In the genomic region with DNA sequence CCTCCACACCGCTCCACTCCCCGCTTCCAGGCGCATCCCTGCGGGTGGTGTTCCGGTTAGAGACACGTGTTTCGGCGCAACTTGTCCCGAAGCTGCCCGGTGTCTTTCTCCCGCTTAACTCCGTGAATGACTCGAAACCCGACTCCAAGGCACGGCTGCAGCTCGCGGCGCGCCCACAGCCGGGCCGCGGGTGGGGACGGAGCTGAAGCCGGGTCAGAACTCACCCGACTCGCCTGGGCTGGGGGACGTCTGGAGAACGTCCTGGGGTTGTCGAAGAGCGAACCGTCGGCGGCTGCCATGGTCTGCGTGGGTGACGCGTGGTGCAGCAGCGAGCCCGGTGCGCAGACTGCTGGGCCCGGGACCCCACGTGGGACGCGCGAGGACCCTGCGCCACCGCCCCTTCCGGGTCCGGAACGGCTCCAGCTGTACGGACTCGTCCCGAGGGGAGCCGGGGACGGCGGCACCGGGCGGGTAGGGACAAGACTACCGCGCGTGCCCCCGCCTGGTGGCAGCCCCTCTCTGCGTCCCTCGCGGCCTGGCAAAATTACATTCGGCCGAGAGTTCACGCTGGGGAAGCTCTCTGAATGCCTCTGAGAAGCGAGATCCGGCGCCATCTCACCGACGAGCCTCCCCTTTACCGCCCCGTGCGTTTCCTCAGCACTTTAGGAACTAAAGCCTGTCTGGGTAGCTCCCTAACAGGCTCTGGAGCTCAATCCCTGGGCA, we compare ENCODE assay signal across 8 cellular contexts. TPM values are rescaled to one million over a fixed set of nuclear protein-coding genes. Genes with fewer than 3 reads are reported as not detected.
DNase-seq lines count a peak whose midpoint lies in the region; ATAC-seq and TF ChIP-seq lines count a peak whose summit lies in the region.

A gene (minus strand): TSS at position 348 of the 723 bp plus-strand sequence. CDS start 49 bp downstream, at position 299.

- 0 to 2% (median 0%) methylated on average over 35 to 75 of the region's 75 CpGs for WGBS in spleen, 5 donors

- peaks cover 16 to 65% (median 46%) of the 10 kb centered on the region in 6 donors for H3K4me1 ChIP-seq in spleen

- H3K4me3 ChIP-seq in cardiac fibroblast (replicated peaks in 1 of 2; ENCODE audit: low read depth in 2 of 2, low read length in 2 of 2) (peak within 1 kb of the TSS; percentile 95 to 96), spleen (peak within 1 kb of the TSS; percentile 95 to 100 (median 99))

- no peaks in the 10 kb centered on the region for H3K27me3 ChIP-seq in spleen (replicated peaks in 1 of 7)

- peak within 1 kb of the TSS; percentile 92 to 98 (median 94) for H3K27ac ChIP-seq in spleen

- TF ChIP-seq POLR2A in spleen (IDR thresholded peaks at IDR 0.05): peak in 1 of 3 donors; percentile 42

- no peak for TF ChIP-seq CTCF in cardiac fibroblast (IDR thresholded peaks at IDR 0.05; ENCODE audit: low read depth, low read length)
- peak in 3 of 11 experiments; percentile 7 to 31 (median 10) for TF ChIP-seq CTCF in spleen (IDR thresholded peaks at IDR 0.05 in 8 of 11, conservative IDR thresholded peaks at IDR 0.05 in 3 of 11)

- intact Hi-C loops in spleen (cut with DNase I; ENCODE audit: low total_unique reads): no loop called here

- no peaks in the 10 kb centered on the region for H3K9me3 ChIP-seq in spleen

- DNase-seq in SIG-M5 treated with dmso at 0.1 percent for 504 hours (lab: John Stamatoyannopoulos, UW; ENCODE audit: unreplicated experiment) (peak; percentile 61), SIG-M5 (lab: John Stamatoyannopoulos, UW) (no peak), NCI-H2171 treated with DMSO at 0.1 percent for 48 hours (lab: John Stamatoyannopoulos, UW) (peak; percentile 88), cardiac fibroblast (ENCODE audit: low read depth in 2 of 2) (peak; percentile 80 to 85), iris pigment epithelial cell (ENCODE audit: low read depth) (peak; percentile 83), spleen (peak; percentile 97)
- DNase-seq in activated CD4-positive, CD25-positive, alpha-beta regulatory T cell (lab: John Stamatoyannopoulos, UW): peak; percentile 67 to 80 (median 74)

- H3K36me3 ChIP-seq in spleen: peaks cover 0 to 6% (median 0%) of the 10 kb centered on the region in 6 donors

- ATAC-seq in HG02981 (IDR thresholded peaks at IDR 0.05; ENCODE audit: unreplicated experiment): peak; percentile 67

RNA-seq across cellular contexts. Expression of the gene that starts here (rescaled TPM):
- total RNA-seq in spleen: 10 to 100 TPM; 10.3 to 19.3 (median 16.1) TPM
- polyA plus RNA-seq in spleen: 10 to 100 TPM in 2 of 3 donors, 1 to 10 TPM in 1; 8.6 to 18.7 (median 11.0) TPM
